ENCODE assay signal across 23 cellular contexts in genomic region chr16:3771513-3771912, GRCh38.
"Had no signal": no experiment of that assay in that cellular context is flagged by ENCODE, and none has a peak within 500 bp of the region (broad histone marks: within the 10 kb centered on the region; RNA-seq: fewer than 3 reads in every experiment).

No MANE protein-coding gene starts in this region.

- H3K27me3 Mint-ChIP-seq: activated naive CD8-positive, alpha-beta T cell treated with anti-CD3 and anti-CD28 coated beads, Interleukin-2, amount 10 ng/mL, durations not matched to agents 7 days and 5 days; progenitor cell of endocrine pancreas; stimulated activated naive CD8-positive, alpha-beta T cell treated with anti-CD3 and anti-CD28 coated beads, Interleukin-15, Interleukin-2, amounts not matched to agents 100 ng/mL and 50 ng/mL, for 24 hours; T-cell had no signal

- H3K27ac ChIP-seq: cardiac muscle cell, foreskin keratinocyte, right atrium auricular region, thyroid gland had no signal

- H3K4me3 Mint-ChIP-seq: activated naive CD4-positive, alpha-beta T cell treated with anti-CD3 and anti-CD28 coated beads for 36 hours; activated naive CD8-positive, alpha-beta T cell treated with anti-CD3 and anti-CD28 coated beads, Interleukin-2, amount 10 ng/mL, durations not matched to agents 7 days and 5 days; activated T-cell treated with anti-CD3 and anti-CD28 coated beads, Interleukin-2, amount 50 U/mL, for 4 hours; natural killer cell; stimulated activated naive CD8-positive, alpha-beta T cell treated with anti-CD3 and anti-CD28 coated beads, Interleukin-15, Interleukin-2, amounts not matched to agents 100 ng/mL and 50 ng/mL, for 24 hours; T-cell; T-helper 2 cell treated with Interferon-gamma antibody and Interleukin-4, amounts not matched to agents 5 μg/mL and 100 μg/mL, for 36 hours; WTC11 had no signal

- H3K4me3 ChIP-seq: cardiac muscle cell, lung, right atrium auricular region, thyroid gland had no signal

- H3K4me1 Mint-ChIP-seq: WTC11 had no signal

- H3K27ac Mint-ChIP-seq: activated naive CD4-positive, alpha-beta T cell treated with anti-CD3 and anti-CD28 coated beads for 36 hours; activated naive CD8-positive, alpha-beta T cell treated with anti-CD3 and anti-CD28 coated beads, Interleukin-2, amount 10 ng/mL, durations not matched to agents 7 days and 5 days; activated T-helper 2 cell treated with anti-CD3 and anti-CD28 coated beads, Interferon-gamma antibody, Interleukin-2, Interleukin-4, amounts not matched to agents 10 μg/mL and 5 μg/mL and 100 μg/mL, durations not matched to agents 14 hours and 24 hours and 36 hours; natural killer cell; progenitor cell of endocrine pancreas; stimulated activated naive CD8-positive, alpha-beta T cell treated with anti-CD3 and anti-CD28 coated beads, Interleukin-15, Interleukin-2, amounts not matched to agents 100 ng/mL and 50 ng/mL, for 24 hours; T-cell; T-helper 2 cell treated with Interferon-gamma antibody and Interleukin-4, amounts not matched to agents 5 μg/mL and 100 μg/mL, for 36 hours; WTC11 had no signal

- H3K9me3 ChIP-seq: right atrium auricular region, thyroid gland had no signal

- FAIRE-seq: endometrium, kidney, TTC549 had no signal

- DNase-seq: activated CD4-positive, alpha-beta T cell treated with anti-CD3 and anti-CD28 coated beads, Interleukin-2, amount 50 U/mL, for 4 hours; activated CD8-positive, alpha-beta memory T cell treated with anti-CD3 and anti-CD28 coated beads for 24 hours; activated CD8-positive, alpha-beta memory T cell treated with anti-CD3 and anti-CD28 coated beads, Interleukin-2, amount 50 U/mL, for 4 hours; activated naive CD4-positive, alpha-beta T cell treated with anti-CD3 and anti-CD28 coated beads for 36 hours; activated naive CD8-positive, alpha-beta T cell treated with anti-CD3 and anti-CD28 coated beads, Interleukin-2, amount 10 ng/mL, durations not matched to agents 7 days and 5 days; activated T-cell treated with anti-CD3 and anti-CD28 coated beads, Interleukin-2, amount 50 U/mL, for 4 hours; amniotic stem cell; kidney; natural killer cell; stimulated activated CD4-positive, alpha-beta T cell treated with anti-CD3 and anti-CD28 coated beads, Interleukin-4, amount 100 ng/mL, for 24 hours; T-cell; thyroid gland had no signal

- H3K9me3 Mint-ChIP-seq: activated naive CD4-positive, alpha-beta T cell treated with anti-CD3 and anti-CD28 coated beads for 36 hours; activated naive CD8-positive, alpha-beta T cell treated with anti-CD3 and anti-CD28 coated beads, Interleukin-2, amount 10 ng/mL, durations not matched to agents 7 days and 5 days; activated T-cell treated with anti-CD3 and anti-CD28 coated beads, Interleukin-2, amount 50 U/mL, for 4 hours; activated T-helper 2 cell treated with anti-CD3 and anti-CD28 coated beads, Interferon-gamma antibody, Interleukin-2, Interleukin-4, amounts not matched to agents 10 μg/mL and 5 μg/mL and 100 μg/mL, durations not matched to agents 14 hours and 24 hours and 36 hours; natural killer cell; stimulated activated naive CD8-positive, alpha-beta T cell treated with anti-CD3 and anti-CD28 coated beads, Interleukin-15, Interleukin-2, amounts not matched to agents 100 ng/mL and 50 ng/mL, for 24 hours; T-cell; T-helper 2 cell treated with Interferon-gamma antibody and Interleukin-4, amounts not matched to agents 5 μg/mL and 100 μg/mL, for 36 hours; WTC11 had no signal

- ATAC-seq: activated T-cell treated with anti-CD3 and anti-CD28 coated beads, Interleukin-2, amount 50 U/mL, for 4 hours; foreskin keratinocyte; natural killer cell; T-cell; WTC11 had no signal
